ENCODE assay signal across 1 cellular context in the genomic region with DNA sequence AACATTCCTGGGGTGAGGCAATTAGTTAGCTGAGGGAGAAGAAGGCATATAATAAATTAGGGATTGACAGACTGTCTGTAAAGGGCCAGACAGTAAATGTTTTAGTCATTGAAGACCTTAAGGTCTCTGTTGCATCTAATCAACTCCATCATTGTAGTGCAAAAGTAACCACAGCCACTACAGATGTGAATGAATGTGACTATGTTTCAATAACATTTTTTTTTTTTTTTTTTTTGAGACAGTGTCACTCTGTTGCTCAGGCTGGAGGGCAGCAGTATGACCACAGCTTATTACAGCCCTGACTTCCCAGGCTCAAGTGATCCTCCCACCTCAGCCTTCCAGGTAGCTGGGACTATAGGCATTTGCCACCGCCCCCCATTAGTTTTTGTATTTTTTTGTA. TPM values are rescaled to one million over a fixed set of nuclear protein-coding genes. Genes with fewer than 3 reads are reported as not detected.
"Had no signal": no experiment of that assay in that cellular context is flagged by ENCODE, and none has a peak within 500 bp of the region (broad histone marks: within the 10 kb centered on the region; RNA-seq: fewer than 3 reads in every experiment).

No MANE protein-coding gene starts in this region.

RNA-seq across cellular contexts. Expression of a gene that starts 35.5 kb away (rescaled TPM):
- total RNA-seq: M059J had no signal
